In the genomic region with DNA sequence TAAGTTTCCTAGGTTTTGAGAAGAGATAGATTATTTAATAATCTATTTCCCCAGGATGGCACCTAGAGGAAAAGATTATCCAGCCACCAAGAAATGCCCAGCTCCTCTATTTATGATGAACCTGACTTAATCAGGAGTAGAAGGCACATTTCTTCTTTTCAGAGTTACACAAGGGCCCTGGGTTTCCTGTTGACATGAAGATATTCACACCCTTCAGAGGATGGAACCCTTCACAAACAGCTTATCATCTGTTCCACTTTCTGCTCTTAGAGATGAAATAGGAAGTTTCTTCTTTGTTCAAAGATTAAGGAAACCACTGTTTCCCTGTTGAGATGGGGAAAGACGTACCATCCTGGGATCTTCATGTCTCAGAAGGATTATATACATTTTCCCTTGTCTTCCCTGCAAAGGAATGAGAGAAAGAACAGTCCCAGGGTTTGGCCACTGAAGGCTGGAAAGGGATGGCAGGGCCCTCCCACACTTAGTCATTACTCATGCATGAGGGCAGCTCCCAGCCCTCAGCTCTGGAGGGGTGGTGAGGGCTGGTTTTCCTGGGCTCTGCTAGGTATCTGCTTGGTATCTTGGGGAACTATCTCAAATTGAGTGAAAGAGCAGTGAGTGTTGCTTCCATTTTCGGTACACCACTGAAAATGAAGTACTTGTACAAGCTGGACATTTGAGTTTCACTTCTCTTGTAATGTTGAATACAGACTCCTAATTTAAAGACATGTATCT, we compare ENCODE assay signal across 8 cellular contexts.
A peak's percentile ranks its signal among the peaks of the same experiment; 100 is the strongest.
DNase-seq lines count a peak whose midpoint lies in the region; TF ChIP-seq lines count a peak whose summit lies in the region.

No MANE protein-coding gene starts in this region.

- in situ Hi-C loops in GM13976 (cut with MboI; ENCODE audit: low sequenced_read_pairs, unreplicated experiment), result no loop called here

- no peaks in the 10 kb centered on the region for H3K36me3 ChIP-seq in H7 (replicated peaks; ENCODE audit: control insufficient read depth, insufficient read depth, low read length)
- no peaks in the 10 kb centered on the region for H3K36me3 ChIP-seq in left ventricle myocardium inferior
- H3K36me3 ChIP-seq in esophagus squamous epithelium, result no peaks in the 10 kb centered on the region

- no peak overlapping the region for H3K27ac Mint-ChIP-seq in T-helper 2 cell treated with Interferon-gamma antibody and Interleukin-4, amounts not matched to agents 5 μg/mL and 100 μg/mL, for 36 hours

- H3K9me3 ChIP-seq in left ventricle myocardium inferior (replicated peaks) (no peaks in the 10 kb centered on the region), esophagus squamous epithelium (no peaks in the 10 kb centered on the region)

- no peak overlapping the region for H3K27ac ChIP-seq in left ventricle myocardium inferior (replicated peaks)
- no peak overlapping the region for H3K27ac ChIP-seq in esophagus squamous epithelium

- WGBS in esophagus squamous epithelium, 2 donors, result 50 to 65% methylated on average over 1 to 2 of the region's 2 CpGs

- intact Hi-C loops in left ventricle myocardium inferior (cut with micrococcal nuclease) (no loop called here), esophagus squamous epithelium (cut with DNase I) (no loop called here)

- H3K4me1 ChIP-seq in left ventricle myocardium inferior (no peaks in the 10 kb centered on the region), esophagus squamous epithelium (no peaks in the 10 kb centered on the region)

- H3K27me3 Mint-ChIP-seq in T-helper 2 cell treated with Interferon-gamma antibody and Interleukin-4, amounts not matched to agents 5 μg/mL and 100 μg/mL, for 36 hours (ENCODE audit: low read depth), result no peaks in the 10 kb centered on the region

- TF ChIP-seq CTCF in GM13976 (IDR thresholded peaks at IDR 0.05; ENCODE audit: borderline replicate concordance, control extremely low read depth, extremely low read depth, insufficient read depth, missing control alignments) (no peak), left ventricle myocardium inferior (IDR thresholded peaks at IDR 0.05; ENCODE audit: borderline replicate concordance) (no peak), esophagus squamous epithelium (IDR thresholded peaks at IDR 0.05) (no peak)

- H3K4me3 ChIP-seq in H7 (ENCODE audit: insufficient read depth, low read depth, low read length) (no peak overlapping the region), left ventricle myocardium inferior (no peak overlapping the region), esophagus squamous epithelium (no peak overlapping the region)

- TF ChIP-seq POLR2A in esophagus squamous epithelium (IDR thresholded peaks at IDR 0.05), result no peak

- DNase-seq in GM13976 (ENCODE audit: low spot score), result peak; percentile 57
- DNase-seq in H7, result peak; percentile 12
- peak; percentile 89 for DNase-seq in MV-4-11 (lab: John Stamatoyannopoulos, UW)
- peak; percentile 6 for DNase-seq in inferior parietal cortex (ENCODE audit: extremely low spot score)
- no peak for DNase-seq in left ventricle myocardium inferior
- no peak for DNase-seq in T-helper 2 cell treated with Interferon-gamma antibody and Interleukin-4, amounts not matched to agents 5 μg/mL and 100 μg/mL, for 36 hours (ENCODE audit: low spot score)
- no peak for DNase-seq in NCI-H1105 treated with DMSO at 0.1 percent for 48 hours (lab: John Stamatoyannopoulos, UW)
- DNase-seq in esophagus squamous epithelium (lab: John Stamatoyannopoulos, UW), result no peak

- H3K4me3 Mint-ChIP-seq in T-helper 2 cell treated with Interferon-gamma antibody and Interleukin-4, amounts not matched to agents 5 μg/mL and 100 μg/mL, for 36 hours, result no peak overlapping the region

- H3K4me1 Mint-ChIP-seq in T-helper 2 cell treated with Interferon-gamma antibody and Interleukin-4, amounts not matched to agents 5 μg/mL and 100 μg/mL, for 36 hours (ENCODE audit: low read depth), result peaks cover 8% of the 10 kb centered on the region

- no peaks in the 10 kb centered on the region for H3K9me3 Mint-ChIP-seq in T-helper 2 cell treated with Interferon-gamma antibody and Interleukin-4, amounts not matched to agents 5 μg/mL and 100 μg/mL, for 36 hours

- H3K27me3 ChIP-seq in H7 (ENCODE audit: control insufficient read depth, insufficient read depth, low read length) (no peaks in the 10 kb centered on the region), left ventricle myocardium inferior (ENCODE audit: low read depth) (no peaks in the 10 kb centered on the region), esophagus squamous epithelium (no peaks in the 10 kb centered on the region)

- no peaks in the 10 kb centered on the region for H3K36me3 Mint-ChIP-seq in T-helper 2 cell treated with Interferon-gamma antibody and Interleukin-4, amounts not matched to agents 5 μg/mL and 100 μg/mL, for 36 hours (ENCODE audit: low read depth)

Comparison
In these comparisons a context has a peak if more than half of its experiments do, and no peak if none do; other contexts are left out.
1. DNase-seq: peak in GM13976 (single experiment), H7 (single experiment), MV-4-11 (single experiment) and inferior parietal cortex (single experiment); none in left ventricle myocardium inferior (single experiment), T-helper 2 cell treated with Interferon-gamma antibody and Interleukin-4, amounts not matched to agents 5 μg/mL and 100 μg/mL, for 36 hours (single experiment), NCI-H1105 treated with DMSO at 0.1 percent for 48 hours (single experiment) and esophagus squamous epithelium (single experiment).